20 cellular contexts compared by ENCODE assay signal in genomic region chr19:46909356-46909755, GRCh38. TPM values are rescaled to one million over a fixed set of nuclear protein-coding genes. Genes with fewer than 3 reads are reported as not detected.
DNase-seq lines count a peak whose midpoint lies in the region; ATAC-seq and TF ChIP-seq lines count a peak whose summit lies in the region.
"Had no signal": no experiment of that assay in that cellular context is flagged by ENCODE, and none has a peak within 500 bp of the region (broad histone marks: within the 10 kb centered on the region; RNA-seq: fewer than 3 reads in every experiment).

No MANE protein-coding gene starts in this region.

- H3K9ac ChIP-seq in OCI-LY1 (ENCODE audit: low read length) = no peak overlapping the region
- H3K9ac ChIP-seq: SK-N-SH had no signal

- CTCF ChIA-PET in CD8-positive, alpha-beta T cell (lab: Charles Lee) = interaction anchor here (2.5 kb wide), 1 partner anchor 82 kb away, joined by 9 read pairs; no protein-coding TSS in a partner anchor

- no peaks in the 10 kb centered on the region for H4K20me1 ChIP-seq in OCI-LY1 (ENCODE audit: insufficient read depth, low read length)

- H3K9me3 ChIP-seq in CD8-positive, alpha-beta T cell (ENCODE audit: low read length) = no peaks in the 10 kb centered on the region
- H3K9me3 ChIP-seq in OCI-LY1 (ENCODE audit: low read length) = no peaks in the 10 kb centered on the region
- H3K9me3 ChIP-seq: SK-N-SH had no signal

- peaks cover 84% of the 10 kb centered on the region for H3K79me2 ChIP-seq in OCI-LY1 (ENCODE audit: insufficient read depth, low read length)

- no peak for TF ChIP-seq CTCF in CD8-positive, alpha-beta T cell (IDR thresholded peaks at IDR 0.05)
- TF ChIP-seq CTCF in OCI-LY1 (IDR thresholded peaks at IDR 0.05; ENCODE audit: low read length) = no peak

- no peaks in the 10 kb centered on the region for H3K9me2 ChIP-seq in OCI-LY1 (ENCODE audit: low read depth, low read length)
- H3K9me2 ChIP-seq: SK-N-SH had no signal

- no peak overlapping the region for H3K4me3 Mint-ChIP-seq in CD8-positive, alpha-beta T cell
- no peak overlapping the region for H3K4me3 Mint-ChIP-seq in stimulated activated effector memory CD8-positive, alpha-beta T cell treated with anti-CD3 and anti-CD28 coated beads, Interleukin-12 subunit alpha, Interleukin-12 subunit beta, amount 100 ng/mL, for 72 hours

- POLR2A ChIA-PET in CD8-positive, alpha-beta T cell (lab: Charles Lee) = interaction anchor here (0.6 kb wide), 1 partner anchor 13 kb away, joined by 4 read pairs; no protein-coding TSS in a partner anchor

- peak in 1 of 7 experiments; percentile 25 for DNase-seq in CD8-positive, alpha-beta T cell
- DNase-seq in left lobe of liver (ENCODE audit: low spot score) (no peak), NCI-H1092 treated with DMSO at 0.1 percent for 48 hours (lab: John Stamatoyannopoulos, UW) (no peak), NOMO-1 treated with dmso at 0.1 percent for 144 hours (lab: John Stamatoyannopoulos, UW; ENCODE audit: unreplicated experiment) (no peak), NOMO-1 (lab: John Stamatoyannopoulos, UW; ENCODE audit: unreplicated experiment in 2 of 2) (no peak)
- DNase-seq in stimulated activated effector memory CD8-positive, alpha-beta T cell treated with anti-CD3 and anti-CD28 coated beads, Interleukin-12 subunit alpha, Interleukin-12 subunit beta, amount 100 ng/mL, for 72 hours (ENCODE audit: low spot score in 2 of 2) = no peak
- DNase-seq: ACHN, C1 segment of cervical spinal cord, DMS53, H7, Kasumi-1, NCI-H1417 treated with DMSO at 0.1 percent for 48 hours, NCI-H187, NCI-H446, NCI-H526, PC-9, SIG-M5, SK-N-SH had no signal

- no peak for ATAC-seq in CD8-positive, alpha-beta T cell
- ATAC-seq in left lobe of liver = peak; percentile 45
- no peak for ATAC-seq in stimulated activated effector memory CD8-positive, alpha-beta T cell treated with anti-CD3 and anti-CD28 coated beads, Interleukin-12 subunit alpha, Interleukin-12 subunit beta, amount 100 ng/mL, for 72 hours

- H3K27me3 Mint-ChIP-seq in CD8-positive, alpha-beta T cell (ENCODE audit: low read depth) = no peaks in the 10 kb centered on the region

- no peak overlapping the region for H2AFZ ChIP-seq in OCI-LY1 (ENCODE audit: low read length)
- H2AFZ ChIP-seq: PC-9 had no signal

- no peaks in the 10 kb centered on the region for H3K27me3 ChIP-seq in CD8-positive, alpha-beta T cell (ENCODE audit: insufficient read depth, low read length)
- H3K27me3 ChIP-seq in OCI-LY1 (ENCODE audit: insufficient read depth, low read length) = no peaks in the 10 kb centered on the region

- H3K27ac ChIP-seq in CD8-positive, alpha-beta T cell (ENCODE audit: low read depth, low read length) = no peak overlapping the region
- H3K27ac ChIP-seq in OCI-LY1 (ENCODE audit: low read depth, low read length, poor library complexity, severe bottlenecking) = peak overlapping the region; percentile 18
- H3K27ac ChIP-seq: PC-9, RWPE1 had no signal

- H3K4me1 ChIP-seq in CD8-positive, alpha-beta T cell (ENCODE audit: insufficient read depth, low read length) = peaks cover 11% of the 10 kb centered on the region
- peaks cover 70% of the 10 kb centered on the region for H3K4me1 ChIP-seq in OCI-LY1 (ENCODE audit: insufficient read depth, low read length, severe bottlenecking)

- peaks cover 51% of the 10 kb centered on the region for H3K4me1 Mint-ChIP-seq in CD8-positive, alpha-beta T cell (ENCODE audit: low read depth)
- peaks cover 47% of the 10 kb centered on the region for H3K4me1 Mint-ChIP-seq in stimulated activated effector memory CD8-positive, alpha-beta T cell treated with anti-CD3 and anti-CD28 coated beads, Interleukin-12 subunit alpha, Interleukin-12 subunit beta, amount 100 ng/mL, for 72 hours

- peaks cover 3% of the 10 kb centered on the region for H3K36me3 Mint-ChIP-seq in CD8-positive, alpha-beta T cell
- no peaks in the 10 kb centered on the region for H3K36me3 Mint-ChIP-seq in stimulated activated effector memory CD8-positive, alpha-beta T cell treated with anti-CD3 and anti-CD28 coated beads, Interleukin-12 subunit alpha, Interleukin-12 subunit beta, amount 100 ng/mL, for 72 hours

- H3K27ac Mint-ChIP-seq in CD8-positive, alpha-beta T cell = peak overlapping the region; percentile 2
- peak overlapping the region; percentile 30 for H3K27ac Mint-ChIP-seq in stimulated activated effector memory CD8-positive, alpha-beta T cell treated with anti-CD3 and anti-CD28 coated beads, Interleukin-12 subunit alpha, Interleukin-12 subunit beta, amount 100 ng/mL, for 72 hours

- intact Hi-C loops in CD8-positive, alpha-beta T cell (cut with DNase I, micrococcal nuclease) = no loop called here

- no peak overlapping the region for H3K4me3 ChIP-seq in CD8-positive, alpha-beta T cell (ENCODE audit: low read depth, low read length)
- no peak overlapping the region for H3K4me3 ChIP-seq in OCI-LY1 (ENCODE audit: low read depth, low read length, poor library complexity, severe bottlenecking)
- H3K4me3 ChIP-seq: PC-9 had no signal

- H3K4me2 ChIP-seq in OCI-LY1 (ENCODE audit: low read length) = no peak overlapping the region
- H3K4me2 ChIP-seq: PC-9, SK-N-SH had no signal

- no peaks in the 10 kb centered on the region for H3F3A ChIP-seq in OCI-LY1 (ENCODE audit: insufficient read depth, low read length)

- H3K9me3 Mint-ChIP-seq in CD8-positive, alpha-beta T cell = no peaks in the 10 kb centered on the region
- H3K9me3 Mint-ChIP-seq in stimulated activated effector memory CD8-positive, alpha-beta T cell treated with anti-CD3 and anti-CD28 coated beads, Interleukin-12 subunit alpha, Interleukin-12 subunit beta, amount 100 ng/mL, for 72 hours = no peaks in the 10 kb centered on the region

- H3K36me3 ChIP-seq in CD8-positive, alpha-beta T cell (ENCODE audit: insufficient read depth, low read length) = no peaks in the 10 kb centered on the region
- H3K36me3 ChIP-seq in OCI-LY1 (ENCODE audit: insufficient read depth, low read length) = peaks cover 4% of the 10 kb centered on the region; the same call in 1 of the 2 replicates

RNA-seq across cellular contexts. Expression of gene ARHGAP35, which starts 48.6 kb away (rescaled TPM):
- 10 to 100 TPM; 12.8 to 13.4 TPM for total RNA-seq in CD8-positive, alpha-beta T cell
- 56.9 TPM for total RNA-seq in left lobe of liver

RNA-seq across cellular contexts. Expression of gene AP2S1, which starts 58.7 kb away (rescaled TPM):
- 10 to 100 TPM; 21.3 to 26.1 TPM for total RNA-seq in CD8-positive, alpha-beta T cell
- 89.1 TPM for total RNA-seq in left lobe of liver
